ENCODE assay signal across 16 cellular contexts in genomic region chr20:11982958-11983470, GRCh38.
DNase-seq lines count a peak whose midpoint lies in the region; ATAC-seq and TF ChIP-seq lines count a peak whose summit lies in the region.
"Had no signal": no experiment of that assay in that cellular context is flagged by ENCODE, and none has a peak within 500 bp of the region (broad histone marks: within the 10 kb centered on the region; RNA-seq: fewer than 3 reads in every experiment).

No MANE protein-coding gene starts in this region.

- H3K9me3 ChIP-seq in endocrine pancreas (ENCODE audit: control insufficient read depth, low read length) = no peaks in the 10 kb centered on the region
- no peaks in the 10 kb centered on the region for H3K9me3 ChIP-seq in liver (ENCODE audit: control insufficient read depth in 4 of 4, low read length in 3 of 4)
- H3K9me3 ChIP-seq in tibial nerve = no peaks in the 10 kb centered on the region
- no peaks in the 10 kb centered on the region for H3K9me3 ChIP-seq in CD4-positive, alpha-beta T cell (ENCODE audit: control insufficient read depth, low read length)
- H3K9me3 ChIP-seq: BLaER1 treated with 17β-estradiol and CSF1 and Interleukin-3, amounts not matched to agents 10 nM and 100 nM; MG63 had no signal

- H3K27ac ChIP-seq in liver (ENCODE audit: low read depth in 1 of 2, low read length in 2 of 2) (no peak overlapping the region), tibial nerve (no peak overlapping the region)
- no peak overlapping the region for H3K27ac ChIP-seq in CD4-positive, alpha-beta T cell (ENCODE audit: low read depth, low read length)
- H3K27ac ChIP-seq: BLaER1 treated with 17β-estradiol and CSF1 and Interleukin-3, amounts not matched to agents 10 nM and 100 nM had no signal

- DNase-seq in DMS53 (lab: John Stamatoyannopoulos, UW) (peak; percentile 75), progenitor cell of endocrine pancreas (ENCODE audit: low spot score, unreplicated experiment) (no peak), tibial nerve (ENCODE audit: low spot score in 2 of 2) (no peak), NCI-H1092 treated with DMSO at 0.1 percent for 48 hours (lab: John Stamatoyannopoulos, UW) (no peak)
- no peak for DNase-seq in CD4-positive, alpha-beta T cell
- DNase-seq: DMS 273 treated with DMSO at 0.1 percent for 48 hours, IMR-90, Karpas-422, MG63, NCI-H1092, NCI-H2081 treated with DMSO at 0.1 percent for 48 hours, NCI-H510A had no signal

- TF ChIP-seq EP300 in tibial nerve (IDR thresholded peaks at IDR 0.05) = no peak

- peak overlapping the region; percentile 84 for H3K27ac Mint-ChIP-seq in progenitor cell of endocrine pancreas
- no peak overlapping the region for H3K27ac Mint-ChIP-seq in CD4-positive, alpha-beta T cell

- H3K4me1 Mint-ChIP-seq in progenitor cell of endocrine pancreas (ENCODE audit: low read depth) = peaks cover 18% of the 10 kb centered on the region
- no peaks in the 10 kb centered on the region for H3K4me1 Mint-ChIP-seq in CD4-positive, alpha-beta T cell (ENCODE audit: low read depth)

- POLR2A ChIA-PET in CD4-positive, alpha-beta T cell (lab: Charles Lee) = no interaction called here

- no peaks in the 10 kb centered on the region for H3K27me3 Mint-ChIP-seq in progenitor cell of endocrine pancreas
- no peaks in the 10 kb centered on the region for H3K27me3 Mint-ChIP-seq in CD4-positive, alpha-beta T cell

- intact Hi-C loops in CD4-positive, alpha-beta T cell (cut with DNase I, micrococcal nuclease) = no loop called here

- no peak for TF ChIP-seq POLR2A in tibial nerve (IDR thresholded peaks at IDR 0.05)

- H3K4me1 ChIP-seq in endocrine pancreas (ENCODE audit: control insufficient read depth, insufficient read depth, low read length) (no peaks in the 10 kb centered on the region), liver (ENCODE audit: control insufficient read depth in 4 of 4, insufficient read depth in 4 of 4, low read length in 3 of 4) (peaks cover 0 to 4% (median 0%) of the 10 kb centered on the region in 4 donors), tibial nerve (no peaks in the 10 kb centered on the region)
- H3K4me1 ChIP-seq: BLaER1 treated with 17β-estradiol and CSF1 and Interleukin-3, amounts not matched to agents 10 nM and 100 nM had no signal

- ATAC-seq in HG02571 (IDR thresholded peaks at IDR 0.05; ENCODE audit: unreplicated experiment) = no peak
- no peak for ATAC-seq in CD4-positive, alpha-beta T cell (ENCODE audit: poor library complexity)

- H3K4me3 ChIP-seq in endocrine pancreas (ENCODE audit: control insufficient read depth, insufficient read depth, low read length) (peak overlapping the region; percentile 88), liver (ENCODE audit: low read depth in 1 of 3, low read length in 3 of 3) (peak overlapping the region; percentile 27 to 59 (median 27)), tibial nerve (no peak overlapping the region)
- H3K4me3 ChIP-seq: BLaER1 treated with 17β-estradiol and CSF1 and Interleukin-3, amounts not matched to agents 10 nM and 100 nM; MG63 had no signal

- no peak for TF ChIP-seq CTCF in liver (IDR thresholded peaks at IDR 0.05; ENCODE audit: low read depth, low read length, missing input control)
- TF ChIP-seq CTCF in progenitor cell of endocrine pancreas (IDR thresholded peaks at IDR 0.05; ENCODE audit: unreplicated experiment) = no peak
- TF ChIP-seq CTCF in tibial nerve (IDR thresholded peaks at IDR 0.05) = no peak
- TF ChIP-seq CTCF in CD4-positive, alpha-beta T cell (IDR thresholded peaks at IDR 0.05) = no peak

- no peaks in the 10 kb centered on the region for H3K36me3 Mint-ChIP-seq in progenitor cell of endocrine pancreas (ENCODE audit: insufficient read depth)
- H3K36me3 Mint-ChIP-seq in CD4-positive, alpha-beta T cell (ENCODE audit: low read depth) = no peaks in the 10 kb centered on the region

- no peak overlapping the region for H3K4me3 Mint-ChIP-seq in progenitor cell of endocrine pancreas (ENCODE audit: low read depth)
- H3K4me3 Mint-ChIP-seq in CD4-positive, alpha-beta T cell = no peak overlapping the region

- H3K9ac ChIP-seq in endocrine pancreas (ENCODE audit: control insufficient read depth, insufficient read depth, low read length) = peak overlapping the region; percentile 38
- no peak overlapping the region for H3K9ac ChIP-seq in liver (ENCODE audit: low read depth in 1 of 2, low read length in 2 of 2)
- H3K9ac ChIP-seq: BLaER1 treated with 17β-estradiol and CSF1 and Interleukin-3, amounts not matched to agents 10 nM and 100 nM had no signal

- 40% methylated on average over 7 of the region's 7 CpGs for WGBS in liver
- 77 to 83% methylated on average over 7 of the region's 7 CpGs for WGBS in tibial nerve, 2 donors

- TF ChIP-seq RAD21 in liver (IDR thresholded peaks at IDR 0.05) = no peak

- CTCF ChIA-PET in CD4-positive, alpha-beta T cell (lab: Charles Lee) = no interaction called here

- H3K9me3 Mint-ChIP-seq in progenitor cell of endocrine pancreas (ENCODE audit: low read depth) = no peaks in the 10 kb centered on the region
- H3K9me3 Mint-ChIP-seq in CD4-positive, alpha-beta T cell = peaks cover 2% of the 10 kb centered on the region

- no peaks in the 10 kb centered on the region for H3K27me3 ChIP-seq in endocrine pancreas (ENCODE audit: control insufficient read depth, insufficient read depth, low read length)
- no peaks in the 10 kb centered on the region for H3K27me3 ChIP-seq in liver (ENCODE audit: control insufficient read depth in 4 of 4, insufficient read depth in 4 of 4, low read length in 3 of 4)
- H3K27me3 ChIP-seq in tibial nerve = no peaks in the 10 kb centered on the region
- H3K27me3 ChIP-seq in CD4-positive, alpha-beta T cell (ENCODE audit: control insufficient read depth, insufficient read depth, low read length) = no peaks in the 10 kb centered on the region
- H3K27me3 ChIP-seq: BLaER1 treated with 17β-estradiol and CSF1 and Interleukin-3, amounts not matched to agents 10 nM and 100 nM; MG63 had no signal

- H3K36me3 ChIP-seq in endocrine pancreas (ENCODE audit: control insufficient read depth, insufficient read depth, low read length) = no peaks in the 10 kb centered on the region
- no peaks in the 10 kb centered on the region for H3K36me3 ChIP-seq in liver (ENCODE audit: control insufficient read depth in 4 of 4, insufficient read depth in 3 of 4, low read depth in 1 of 4, low read length in 3 of 4)
- H3K36me3 ChIP-seq in tibial nerve = no peaks in the 10 kb centered on the region
- H3K36me3 ChIP-seq: BLaER1 treated with 17β-estradiol and CSF1 and Interleukin-3, amounts not matched to agents 10 nM and 100 nM; MG63 had no signal

TF ChIP-seq in liver, 16 proteins besides CTCF, POLR2A, EP300 and RAD21 (continues in another document):
- no peak for TF ChIP-seq HNF4G (IDR thresholded peaks at IDR 0.05)
- TF ChIP-seq MAX (IDR thresholded peaks at IDR 0.05) = no peak
- no peak for TF ChIP-seq FOXA1 (IDR thresholded peaks at IDR 0.05)
- no peak for TF ChIP-seq RXRA (IDR thresholded peaks at IDR 0.05)
- TF ChIP-seq, protein P1, sequence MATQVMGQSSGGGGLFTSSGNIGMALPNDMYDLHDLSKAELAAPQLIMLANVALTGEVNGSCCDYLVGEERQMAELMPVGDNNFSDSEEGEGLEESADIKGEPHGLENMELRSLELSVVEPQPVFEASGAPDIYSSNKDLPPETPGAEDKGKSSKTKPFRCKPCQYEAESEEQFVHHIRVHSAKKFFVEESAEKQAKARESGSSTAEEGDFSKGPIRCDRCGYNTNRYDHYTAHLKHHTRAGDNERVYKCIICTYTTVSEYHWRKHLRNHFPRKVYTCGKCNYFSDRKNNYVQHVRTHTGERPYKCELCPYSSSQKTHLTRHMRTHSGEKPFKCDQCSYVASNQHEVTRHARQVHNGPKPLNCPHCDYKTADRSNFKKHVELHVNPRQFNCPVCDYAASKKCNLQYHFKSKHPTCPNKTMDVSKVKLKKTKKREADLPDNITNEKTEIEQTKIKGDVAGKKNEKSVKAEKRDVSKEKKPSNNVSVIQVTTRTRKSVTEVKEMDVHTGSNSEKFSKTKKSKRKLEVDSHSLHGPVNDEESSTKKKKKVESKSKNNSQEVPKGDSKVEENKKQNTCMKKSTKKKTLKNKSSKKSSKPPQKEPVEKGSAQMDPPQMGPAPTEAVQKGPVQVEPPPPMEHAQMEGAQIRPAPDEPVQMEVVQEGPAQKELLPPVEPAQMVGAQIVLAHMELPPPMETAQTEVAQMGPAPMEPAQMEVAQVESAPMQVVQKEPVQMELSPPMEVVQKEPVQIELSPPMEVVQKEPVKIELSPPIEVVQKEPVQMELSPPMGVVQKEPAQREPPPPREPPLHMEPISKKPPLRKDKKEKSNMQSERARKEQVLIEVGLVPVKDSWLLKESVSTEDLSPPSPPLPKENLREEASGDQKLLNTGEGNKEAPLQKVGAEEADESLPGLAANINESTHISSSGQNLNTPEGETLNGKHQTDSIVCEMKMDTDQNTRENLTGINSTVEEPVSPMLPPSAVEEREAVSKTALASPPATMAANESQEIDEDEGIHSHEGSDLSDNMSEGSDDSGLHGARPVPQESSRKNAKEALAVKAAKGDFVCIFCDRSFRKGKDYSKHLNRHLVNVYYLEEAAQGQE (IDR thresholded peaks at IDR 0.05) = no peak
- no peak for TF ChIP-seq FOXA2 (IDR thresholded peaks at IDR 0.05)
- TF ChIP-seq EGR1 (IDR thresholded peaks at IDR 0.05; ENCODE audit: low read depth in 2 of 2) = no peak
- TF ChIP-seq, protein P2, sequence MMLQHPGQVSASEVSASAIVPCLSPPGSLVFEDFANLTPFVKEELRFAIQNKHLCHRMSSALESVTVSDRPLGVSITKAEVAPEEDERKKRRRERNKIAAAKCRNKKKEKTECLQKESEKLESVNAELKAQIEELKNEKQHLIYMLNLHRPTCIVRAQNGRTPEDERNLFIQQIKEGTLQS (IDR thresholded peaks at IDR 0.05) = no peak
- TF ChIP-seq YY1 (IDR thresholded peaks at IDR 0.05) = no peak
- TF ChIP-seq, protein P3, sequence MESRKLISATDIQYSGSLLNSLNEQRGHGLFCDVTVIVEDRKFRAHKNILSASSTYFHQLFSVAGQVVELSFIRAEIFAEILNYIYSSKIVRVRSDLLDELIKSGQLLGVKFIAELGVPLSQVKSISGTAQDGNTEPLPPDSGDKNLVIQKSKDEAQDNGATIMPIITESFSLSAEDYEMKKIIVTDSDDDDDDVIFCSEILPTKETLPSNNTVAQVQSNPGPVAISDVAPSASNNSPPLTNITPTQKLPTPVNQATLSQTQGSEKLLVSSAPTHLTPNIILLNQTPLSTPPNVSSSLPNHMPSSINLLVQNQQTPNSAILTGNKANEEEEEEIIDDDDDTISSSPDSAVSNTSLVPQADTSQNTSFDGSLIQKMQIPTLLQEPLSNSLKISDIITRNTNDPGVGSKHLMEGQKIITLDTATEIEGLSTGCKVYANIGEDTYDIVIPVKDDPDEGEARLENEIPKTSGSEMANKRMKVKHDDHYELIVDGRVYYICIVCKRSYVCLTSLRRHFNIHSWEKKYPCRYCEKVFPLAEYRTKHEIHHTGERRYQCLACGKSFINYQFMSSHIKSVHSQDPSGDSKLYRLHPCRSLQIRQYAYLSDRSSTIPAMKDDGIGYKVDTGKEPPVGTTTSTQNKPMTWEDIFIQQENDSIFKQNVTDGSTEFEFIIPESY (IDR thresholded peaks at IDR 0.05) = no peak
- no peak for TF ChIP-seq GABPA (IDR thresholded peaks at IDR 0.05 in 1 of 2, conservative IDR thresholded peaks at IDR 0.05 in 1 of 2)

Comparison
In these comparisons a context has a peak if more than half of its experiments do, and no peak if none do; other contexts are left out.
1. H3K4me3 ChIP-seq: peak in endocrine pancreas (single experiment) and liver (3 of 3); none in tibial nerve (0 of 4).